Comparison of ENCODE assay signal across 16 cellular contexts in the genomic region with DNA sequence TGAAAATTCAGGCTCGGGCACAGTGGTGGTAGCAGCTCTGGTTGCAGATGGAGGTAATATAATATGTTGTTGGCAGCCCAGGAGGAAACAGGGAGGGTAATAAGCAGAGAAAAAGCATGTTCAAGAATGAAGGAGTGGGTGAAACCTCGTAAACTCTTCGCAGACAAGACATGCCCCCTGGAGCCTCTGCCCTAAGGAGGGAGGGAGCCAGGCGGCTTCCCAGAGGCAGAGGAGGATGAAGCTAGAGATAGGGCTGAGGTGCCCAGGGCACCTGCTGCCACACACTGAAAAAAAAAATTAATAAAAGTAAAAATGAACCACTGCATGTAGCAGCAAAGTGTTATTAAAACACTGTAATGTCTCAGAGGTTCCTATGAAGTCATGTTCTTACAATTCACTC.
DNase-seq lines count a peak whose midpoint lies in the region; ATAC-seq and TF ChIP-seq lines count a peak whose summit lies in the region.
"Had no signal": no experiment of that assay in that cellular context is flagged by ENCODE, and none has a peak within 500 bp of the region (broad histone marks: within the 10 kb centered on the region; RNA-seq: fewer than 3 reads in every experiment).

No MANE protein-coding gene starts in this region.

- peaks cover 96% of the 10 kb centered on the region for H3K4me1 Mint-ChIP-seq in activated naive CD4-positive, alpha-beta T cell treated with anti-CD3 and anti-CD28 coated beads, Interleukin-2, amount 50 U/mL, for 24 hours
- peaks cover 62 to 86% of the 10 kb centered on the region in 2 donors for H3K4me1 Mint-ChIP-seq in effector memory CD8-positive, alpha-beta T cell (ENCODE audit: low read depth in 2 of 2)

- CTCF ChIA-PET in RWPE1 (lab: Yijun Ruan, JAX), result interaction anchor here (0.6 kb wide), 1 partner anchor 10 kb away, joined by 3 read pairs; no protein-coding TSS in a partner anchor

- H3K27ac Mint-ChIP-seq in activated naive CD4-positive, alpha-beta T cell treated with anti-CD3 and anti-CD28 coated beads, Interleukin-2, amount 50 U/mL, for 24 hours, result peak overlapping the region; percentile 96
- H3K27ac Mint-ChIP-seq in effector memory CD8-positive, alpha-beta T cell, result peak overlapping the region; percentile 94 to 96
- H3K27ac Mint-ChIP-seq: neural progenitor cell had no signal

- no peaks in the 10 kb centered on the region for H3K27me3 ChIP-seq in suprapubic skin
- H3K27me3 ChIP-seq: gastroesophageal sphincter, neural progenitor cell, right lobe of liver had no signal

- no peaks in the 10 kb centered on the region for H3K9me3 ChIP-seq in suprapubic skin
- H3K9me3 ChIP-seq: gastroesophageal sphincter, right lobe of liver had no signal

- DNase-seq in activated naive CD4-positive, alpha-beta T cell treated with Interleukin-2 at 50 U/mL for 16 hours, result no peak
- DNase-seq in RWPE1 (ENCODE audit: low spot score), result no peak
- DNase-seq in effector memory CD8-positive, alpha-beta T cell, result no peak
- no peak for DNase-seq in suprapubic skin (ENCODE audit: low spot score in 2 of 2)
- no peak for DNase-seq in Right ventricle myocardium inferior (ENCODE audit: missing footprints)
- no peak for DNase-seq in glomerular visceral epithelial cell (ENCODE audit: extremely low spot score)
- DNase-seq: activated CD4-positive, alpha-beta T cell treated with anti-CD3 and anti-CD28 coated beads, Interleukin-2, amount 50 U/mL, for 4 hours; cerebellar nuclear complex; DMS79; MM.1S; right lobe of liver; stimulated activated CD4-positive, alpha-beta T cell treated with anti-CD3 and anti-CD28 coated beads, Interleukin-4, amount 100 ng/mL, for 4 hours had no signal

- intact Hi-C loops in Right ventricle myocardium inferior (cut with DNase I), result no loop called here

- no peak for TF ChIP-seq EP300 in suprapubic skin (IDR thresholded peaks at IDR 0.05)

- peaks cover 2% of the 10 kb centered on the region for H3K36me3 Mint-ChIP-seq in activated naive CD4-positive, alpha-beta T cell treated with anti-CD3 and anti-CD28 coated beads, Interleukin-2, amount 50 U/mL, for 24 hours
- peaks cover 15% of the 10 kb centered on the region for H3K36me3 Mint-ChIP-seq in effector memory CD8-positive, alpha-beta T cell (ENCODE audit: insufficient read depth)

- H3K27me3 Mint-ChIP-seq in activated naive CD4-positive, alpha-beta T cell treated with anti-CD3 and anti-CD28 coated beads, Interleukin-2, amount 50 U/mL, for 24 hours, result no peaks in the 10 kb centered on the region
- no peaks in the 10 kb centered on the region for H3K27me3 Mint-ChIP-seq in effector memory CD8-positive, alpha-beta T cell

- no peak overlapping the region for H3K4me3 ChIP-seq in suprapubic skin
- H3K4me3 ChIP-seq: gastroesophageal sphincter, neural progenitor cell, right lobe of liver had no signal

- TF ChIP-seq CTCF in RWPE1 (conservative IDR thresholded peaks at IDR 0.05; ENCODE audit: low read depth) (no peak), suprapubic skin (IDR thresholded peaks at IDR 0.05) (no peak)

- no peak overlapping the region for H3K4me3 Mint-ChIP-seq in activated naive CD4-positive, alpha-beta T cell treated with anti-CD3 and anti-CD28 coated beads, Interleukin-2, amount 50 U/mL, for 24 hours
- peak overlapping the region; percentile 48 to 62 for H3K4me3 Mint-ChIP-seq in effector memory CD8-positive, alpha-beta T cell
- H3K4me3 Mint-ChIP-seq: neural progenitor cell had no signal

- H3K4me1 ChIP-seq in suprapubic skin, result peaks cover 77% of the 10 kb centered on the region

- WGBS in suprapubic skin, result 52% methylated on average over 4 of the region's 4 CpGs

- no peak for ATAC-seq in effector memory CD8-positive, alpha-beta T cell (replicated peaks)
- ATAC-seq in HG03442 (IDR thresholded peaks at IDR 0.05; ENCODE audit: unreplicated experiment), result no peak
- ATAC-seq in Right ventricle myocardium inferior, result no peak
- ATAC-seq: gastroesophageal sphincter, right lobe of liver had no signal

- H3K36me3 ChIP-seq in suprapubic skin, result no peaks in the 10 kb centered on the region
- H3K36me3 ChIP-seq: gastroesophageal sphincter, neural progenitor cell, right lobe of liver had no signal

- POLR2A ChIA-PET in RWPE1 (lab: Yijun Ruan, JAX; ENCODE audit: low non-redundant PET), result no interaction called here

- no peaks in the 10 kb centered on the region for H3K9me3 Mint-ChIP-seq in activated naive CD4-positive, alpha-beta T cell treated with anti-CD3 and anti-CD28 coated beads, Interleukin-2, amount 50 U/mL, for 24 hours
- H3K9me3 Mint-ChIP-seq in effector memory CD8-positive, alpha-beta T cell, result no peaks in the 10 kb centered on the region
- H3K9me3 Mint-ChIP-seq: neural progenitor cell had no signal

- H3K27ac ChIP-seq in RWPE1, result peak overlapping the region; percentile 94; the same call in 1 of the 2 replicates
- H3K27ac ChIP-seq in suprapubic skin, result peak overlapping the region; percentile 28
- H3K27ac ChIP-seq: neural progenitor cell, right lobe of liver had no signal

- no peak for TF ChIP-seq POLR2A in suprapubic skin (IDR thresholded peaks at IDR 0.05)
